ENCODE assay signal across 14 cellular contexts in genomic region chr3:41265823-41266273, GRCh38.
A peak's percentile ranks its signal among the peaks of the same experiment; 100 is the strongest.
DNase-seq lines count a peak whose midpoint lies in the region; FAIRE-seq and TF ChIP-seq lines count a peak whose summit lies in the region.
"Had no signal": no experiment of that assay in that cellular context is flagged by ENCODE, and none has a peak within 500 bp of the region (broad histone marks: within the 10 kb centered on the region; RNA-seq: fewer than 3 reads in every experiment).

No MANE protein-coding gene starts in this region.

- no peaks in the 10 kb centered on the region for H3K36me3 ChIP-seq in fibroblast of lung (ENCODE audit: control insufficient read depth, insufficient read depth, low read length)
- no peaks in the 10 kb centered on the region for H3K36me3 ChIP-seq in transverse colon
- H3K36me3 ChIP-seq in tibial artery = no peaks in the 10 kb centered on the region

- no peak overlapping the region for H3K9ac ChIP-seq in fibroblast of lung (ENCODE audit: insufficient read depth, low read length)

- in situ Hi-C loops in transverse colon (cut with MboI; ENCODE audit: low pct_ligation_motif_present in 1 of 4, low pct_unique_long_range_greater_than_20kb in 1 of 4, low sequenced_read_pairs in 3 of 4) = no loop called here

- DNase-seq in GM04504 (ENCODE audit: low read depth) = peak; percentile 27
- DNase-seq in RCC 7860 (ENCODE audit: low spot score) = peak; percentile 85
- DNase-seq in fibroblast of lung (ENCODE audit: low read depth in 2 of 2) = peak; percentile 74 to 95
- DNase-seq in skeletal muscle cell (ENCODE audit: low read depth) = peak; percentile 80
- no peak for DNase-seq in NCI-H69 (lab: John Stamatoyannopoulos, UW)
- no peak for DNase-seq in transverse colon
- DNase-seq in tibial artery = no peak
- DNase-seq: activated CD8-positive, alpha-beta memory T cell treated with anti-CD3 and anti-CD28 coated beads for 24 hours; central memory CD4-positive, alpha-beta T cell; KG1; NCI-H2029; NCI-H82; SHP77; small intestine had no signal

- H3K27ac ChIP-seq in fibroblast of lung (ENCODE audit: insufficient read depth, low read length) = no peak overlapping the region
- no peak overlapping the region for H3K27ac ChIP-seq in transverse colon
- H3K27ac ChIP-seq in tibial artery = no peak overlapping the region

- TF ChIP-seq CTCF in fibroblast of lung (conservative IDR thresholded peaks at IDR 0.05 in 1 of 2, IDR thresholded peaks at IDR 0.05 in 1 of 2; ENCODE audit: low read depth in 1 of 2, low read length in 2 of 2) (no peak), transverse colon (IDR thresholded peaks at IDR 0.05) (no peak), tibial artery (IDR thresholded peaks at IDR 0.05) (no peak)

- H3K27me3 ChIP-seq in fibroblast of lung (ENCODE audit: control insufficient read depth, insufficient read depth, low read length) (no peaks in the 10 kb centered on the region), transverse colon (no peaks in the 10 kb centered on the region), tibial artery (no peaks in the 10 kb centered on the region)

- H4K20me1 ChIP-seq in fibroblast of lung (ENCODE audit: control insufficient read depth, extremely low read depth, insufficient read depth, low read length) = no peaks in the 10 kb centered on the region

- intact Hi-C loops in transverse colon (cut with DNase I; ENCODE audit: low total_unique reads) = no loop called here
- intact Hi-C loops in tibial artery (cut with DNase I; ENCODE audit: low total_unique reads) = no loop called here

- no peak for TF ChIP-seq EP300 in transverse colon (IDR thresholded peaks at IDR 0.05; ENCODE audit: low read depth)

- FAIRE-seq in RCC 7860 (lab: Jason Lieb, UNC) = peak; percentile 74
- FAIRE-seq: small intestine had no signal

- no peak overlapping the region for H2AFZ ChIP-seq in fibroblast of lung (ENCODE audit: low read length)

- H3K9me3 ChIP-seq in fibroblast of lung (ENCODE audit: control insufficient read depth, insufficient read depth, low read depth, low read length) (no peaks in the 10 kb centered on the region), transverse colon (no peaks in the 10 kb centered on the region), tibial artery (no peaks in the 10 kb centered on the region)

- peaks cover 8% of the 10 kb centered on the region for H3K4me1 ChIP-seq in fibroblast of lung (ENCODE audit: control insufficient read depth, extremely low read depth, insufficient read depth, low read length)
- H3K4me1 ChIP-seq in transverse colon = no peaks in the 10 kb centered on the region
- H3K4me1 ChIP-seq in tibial artery = no peaks in the 10 kb centered on the region

- H3K4me3 ChIP-seq in fibroblast of lung (replicated peaks in 1 of 4; ENCODE audit: control extremely low read depth in 1 of 4, insufficient read depth in 1 of 4, low read depth in 3 of 4, low read length in 4 of 4) (no peak overlapping the region), skeletal muscle cell (ENCODE audit: low read depth, low read length) (no peak overlapping the region), transverse colon (no peak overlapping the region), tibial artery (no peak overlapping the region)

- H3K79me2 ChIP-seq in fibroblast of lung (ENCODE audit: control insufficient read depth, insufficient read depth, low read length) = no peaks in the 10 kb centered on the region

- TF ChIP-seq POLR2A in transverse colon (IDR thresholded peaks at IDR 0.05) = no peak

- WGBS in transverse colon (ENCODE audit: low coverage in 1 of 2), 2 donors = 61% methylated on average over 3 of the region's 3 CpGs; no CpG with 5 or more reads in 1 of the 2 donors

- no peak overlapping the region for H3K4me2 ChIP-seq in fibroblast of lung (ENCODE audit: extremely low read depth, insufficient read depth, low read length)

Comparison
In these comparisons a context has a peak if more than half of its experiments do, and no peak if none do; other contexts are left out.
1. DNase-seq: peak in GM04504 (single experiment), RCC 7860 (single experiment), fibroblast of lung (2 of 2) and skeletal muscle cell (single experiment); none in NCI-H69 (single experiment), transverse colon (single experiment) and tibial artery (0 of 2).